ENCODE assay signal across 8 cellular contexts in genomic region chr20:407097-407952, GRCh38. TPM values are rescaled to one million over a fixed set of nuclear protein-coding genes. Genes with fewer than 3 reads are reported as not detected.
DNase-seq lines count a peak whose midpoint lies in the region; ATAC-seq, FAIRE-seq and TF ChIP-seq lines count a peak whose summit lies in the region.

No MANE protein-coding gene starts in this region.

- peak; percentile 45; the same call in 1 of the 2 replicates for TF ChIP-seq CTCF in LNCAP (IDR thresholded peaks at IDR 0.05)

- H3K4me3 ChIP-seq in GM08714 (ENCODE audit: low read length) = peak overlapping the region; percentile 53; the same call in 1 of the 2 replicates
- H3K4me3 ChIP-seq in urinary bladder (ENCODE audit: low read depth, low read length) = peak overlapping the region; percentile 89

- no peak for FAIRE-seq in H54 (lab: Jason Lieb, UNC)

- no peaks in the 10 kb centered on the region for H3K4me1 ChIP-seq in urinary bladder (ENCODE audit: insufficient read depth)

- 5% methylated on average over 45 of the region's 45 CpGs for WGBS in urinary bladder

- DNase-seq in H54 (ENCODE audit: insufficient read length, low spot score) (peak; percentile 91), SHP77 treated with DMSO at 0.1 percent for 48 hours (lab: John Stamatoyannopoulos, UW) (peak; percentile 82), amniotic epithelial cell (ENCODE audit: low read depth) (peak; percentile 73), left cardiac atrium (peak; percentile 83), posterior vena cava (ENCODE audit: low spot score) (peak; percentile 89)

- intact Hi-C loops in left cardiac atrium (cut with DNase I) (loop anchor here in 1 of 2 donors (10.0 kb wide), 1 partner anchor 53 kb away; no protein-coding TSS in a partner anchor), posterior vena cava (cut with DNase I) (loop anchor here in 1 of 2 donors (10.0 kb wide), 1 partner anchor 53 kb away; no protein-coding TSS in a partner anchor)

- H3K27ac ChIP-seq in urinary bladder (ENCODE audit: low read depth) = peak overlapping the region; percentile 55

- ATAC-seq in left cardiac atrium = peak; percentile 62 to 75

- TF ChIP-seq POLR2A in H54 (IDR thresholded peaks at IDR 0.05; ENCODE audit: low read depth, low read length) = peak; percentile 80

- H3K36me3 ChIP-seq in urinary bladder (ENCODE audit: insufficient read depth) = peaks cover 2% of the 10 kb centered on the region

RNA-seq across cellular contexts. Expression of gene RBCK1, which starts 0.8 kb away (rescaled TPM):
- total RNA-seq in left cardiac atrium (10 to 100 TPM; 41.6 to 43.5 TPM), posterior vena cava (10 to 100 TPM; 46.7 to 54.4 TPM), urinary bladder (42.1 TPM)
- 94.3 TPM for polyA plus RNA-seq in urinary bladder

RNA-seq across cellular contexts. Expression of gene TRIB3, which starts 26.8 kb away (rescaled TPM):
- total RNA-seq in left cardiac atrium (1 to 10 TPM; 1.4 to 3.4 TPM), posterior vena cava (10 to 100 TPM in 1 of 2 donors, 1 to 10 TPM in 1; 7.8 to 12.6 TPM), urinary bladder (3.9 TPM)
- 6.3 TPM for polyA plus RNA-seq in urinary bladder

RNA-seq across cellular contexts. Expression of gene TBC1D20, which starts 55.0 kb away (rescaled TPM):
- total RNA-seq in left cardiac atrium (10 to 100 TPM; 23.7 to 24.3 TPM), posterior vena cava (10 to 100 TPM; 28.7 to 33.0 TPM), urinary bladder (26.9 TPM)
- 37.0 TPM for polyA plus RNA-seq in urinary bladder

Comparison
In these comparisons a context has a peak if more than half of its experiments do, and no peak if none do; other contexts are left out.
1. Peak in every context shown above with its lines: DNase-seq, ATAC-seq, H3K4me3 ChIP-seq and H3K27ac ChIP-seq.